8 cellular contexts compared by ENCODE assay signal in the genomic region with DNA sequence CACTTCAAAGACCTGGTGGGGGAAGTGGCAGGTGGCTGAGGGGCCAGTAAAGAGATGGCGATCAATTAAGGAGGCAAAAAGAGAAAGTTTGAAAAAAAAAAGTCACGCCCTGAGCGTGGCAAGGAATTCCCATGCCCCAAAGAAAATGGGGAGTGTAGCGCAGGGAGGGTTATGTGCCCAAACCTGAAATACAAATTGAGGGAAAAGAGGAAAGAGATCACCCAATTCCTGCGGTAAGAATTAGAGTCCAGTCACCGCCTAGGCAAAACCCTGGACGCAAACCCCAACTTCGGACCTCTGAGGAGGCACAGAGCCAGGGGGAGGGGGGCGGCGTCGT. TPM values are rescaled to one million over a fixed set of nuclear protein-coding genes. Genes with fewer than 3 reads are reported as not detected.
DNase-seq lines count a peak whose midpoint lies in the region; ATAC-seq, FAIRE-seq and TF ChIP-seq lines count a peak whose summit lies in the region.

No MANE protein-coding gene starts in this region.

- no peak for TF ChIP-seq CTCF in gastroesophageal sphincter (IDR thresholded peaks at IDR 0.05)

- H3K27me3 ChIP-seq in SJCRH30 (no peaks in the 10 kb centered on the region), gastroesophageal sphincter (no peaks in the 10 kb centered on the region), skeletal muscle satellite cell (ENCODE audit: control insufficient read depth, insufficient read depth, low read length) (peaks cover 3% of the 10 kb centered on the region)

- ATAC-seq in GM19455 (IDR thresholded peaks at IDR 0.05; ENCODE audit: unreplicated experiment): peak; percentile 8
- ATAC-seq in gastroesophageal sphincter: no peak

- H3K27ac ChIP-seq in SJCRH30 (peak overlapping the region; percentile 99), gastroesophageal sphincter (peak overlapping the region; percentile 59 to 88 (median 85))

- DNase-seq in SJCRH30 (no peak), epidermal melanocyte (ENCODE audit: insufficient read length, low spot score) (no peak), HK-2 (ENCODE audit: unreplicated experiment) (no peak), Ammon's horn (ENCODE audit: low spot score) (no peak), GM12891 (ENCODE audit: insufficient read length, low spot score) (no peak)

- H3K4me3 ChIP-seq in SJCRH30: peak overlapping the region; percentile 99
- H3K4me3 ChIP-seq in gastroesophageal sphincter: peak overlapping the region; percentile 68 to 97
- H3K4me3 ChIP-seq in skeletal muscle satellite cell (ENCODE audit: low read length): peak overlapping the region; percentile 80

- peak overlapping the region; percentile 80 for H3K4me2 ChIP-seq in skeletal muscle satellite cell (ENCODE audit: low read length)

- TF ChIP-seq POLR2A in gastroesophageal sphincter (IDR thresholded peaks at IDR 0.05) (no peak), GM12891 (IDR thresholded peaks at IDR 0.05; ENCODE audit: low read depth, low read length) (no peak)

- H3K36me3 ChIP-seq in SJCRH30: 0 out of 2 replicates have a peak, but pooled peaks cover 2% of the 10 kb centered on the region
- H3K36me3 ChIP-seq in gastroesophageal sphincter: no peaks in the 10 kb centered on the region
- no peaks in the 10 kb centered on the region for H3K36me3 ChIP-seq in skeletal muscle satellite cell (ENCODE audit: insufficient read depth, low read length)

- WGBS in gastroesophageal sphincter (ENCODE audit: low coverage in 1 of 2), 2 donors: 0 to 8% methylated on average over 3 to 8 of the region's 11 CpGs

- H3K9ac ChIP-seq in skeletal muscle satellite cell (ENCODE audit: low read depth, low read length): peak overlapping the region; percentile 91

- FAIRE-seq in GM12891 (lab: Jason Lieb, UNC): no peak

- H3K9me3 ChIP-seq in SJCRH30 (replicated peaks): no peaks in the 10 kb centered on the region
- no peaks in the 10 kb centered on the region for H3K9me3 ChIP-seq in gastroesophageal sphincter
- H3K9me3 ChIP-seq in skeletal muscle satellite cell (replicated peaks; ENCODE audit: low read length): no peaks in the 10 kb centered on the region

- peaks cover 3% of the 10 kb centered on the region; the same call in 1 of the 2 replicates for H3K4me1 ChIP-seq in SJCRH30
- H3K4me1 ChIP-seq in gastroesophageal sphincter: peaks cover 0 to 6% (median 0%) of the 10 kb centered on the region in 3 donors
- H3K4me1 ChIP-seq in skeletal muscle satellite cell (ENCODE audit: control insufficient read depth, insufficient read depth, low read length): no peaks in the 10 kb centered on the region

- TF ChIP-seq EP300 in gastroesophageal sphincter (IDR thresholded peaks at IDR 0.05): no peak

TF ChIP-seq in GM12891, 5 proteins besides CTCF, POLR2A, EP300 and RAD21:
- TF ChIP-seq POU2F2 (IDR thresholded peaks at IDR 0.05; ENCODE audit: low read depth, low read length) (no peak), POLR2AphosphoS5 (IDR thresholded peaks at IDR 0.05; ENCODE audit: low read depth, low read length) (no peak), TAF1 (IDR thresholded peaks at IDR 0.05; ENCODE audit: low read depth, low read length) (no peak), SPI1 (IDR thresholded peaks at IDR 0.05; ENCODE audit: low read depth, low read length) (no peak), PAX5 (IDR thresholded peaks at IDR 0.05; ENCODE audit: insufficient read depth, low read length, severe bottlenecking) (no peak)
TF ChIP-seq in GM12891: peak in this region for 0.

RNA-seq across cellular contexts. Expression of gene ENOX2, which starts 0.6 kb away (rescaled TPM):
- total RNA-seq in SJCRH30 (2014; rRNA removed; shearing (Covaris generic)): 13.3 and 15.0 TPM in 2 replicates
- total RNA-seq in gastroesophageal sphincter: 10 to 100 TPM in 3 of 4 donors, 1 to 10 TPM in 1; 9.3 to 20.7 (median 15.4) TPM
- total RNA-seq in skeletal muscle satellite cell (2012; rRNA removed): 9.4 and 12.7 TPM in 2 replicates
- polyA plus RNA-seq in GM12891 (2012; ENCODE audit: low read depth, missing spikeins): 2.8 TPM
